18 cellular contexts compared by ENCODE assay signal in the genomic region with DNA sequence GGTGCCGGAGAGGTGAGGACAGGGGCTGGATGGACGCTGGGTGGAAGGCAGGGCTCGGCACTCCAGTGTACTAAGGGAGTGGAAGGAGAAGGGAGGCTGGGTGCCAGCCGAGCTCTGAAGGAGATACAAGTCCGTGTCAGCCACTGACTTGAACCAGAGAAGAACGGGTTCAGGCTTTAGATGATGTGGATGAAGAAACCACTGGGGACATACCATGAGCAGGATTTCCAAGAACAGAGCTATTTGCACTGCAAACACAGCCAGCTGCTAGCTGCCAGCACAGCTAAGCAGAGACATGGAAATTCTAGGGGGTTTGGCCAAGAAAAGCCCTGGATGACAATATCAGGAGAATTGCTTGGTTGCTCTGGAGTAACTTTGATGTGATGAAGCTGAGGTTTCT. TPM values are rescaled to one million over a fixed set of nuclear protein-coding genes. Genes with fewer than 3 reads are reported as not detected.
DNase-seq lines count a peak whose midpoint lies in the region; ATAC-seq and TF ChIP-seq lines count a peak whose summit lies in the region.
"Had no signal": no experiment of that assay in that cellular context is flagged by ENCODE, and none has a peak within 500 bp of the region (broad histone marks: within the 10 kb centered on the region; RNA-seq: fewer than 3 reads in every experiment).

No MANE protein-coding gene starts in this region.

- H3K4me3 ChIP-seq in heart right ventricle: no peak overlapping the region
- H3K4me3 ChIP-seq in Karpas-422 (ENCODE audit: low read length): no peak overlapping the region
- H3K4me3 ChIP-seq: BLaER1, GM23248 had no signal

- no peak overlapping the region for H3K9ac ChIP-seq in Karpas-422 (ENCODE audit: low read length)
- H3K9ac ChIP-seq: BLaER1, GM23248 had no signal

- H3K79me2 ChIP-seq in Karpas-422 (ENCODE audit: low read length): no peaks in the 10 kb centered on the region

- intact Hi-C loops in heart right ventricle (cut with DNase I) (no loop called here), posterior vena cava (cut with DNase I) (no loop called here)

- no peak for TF ChIP-seq CTCF in heart right ventricle (IDR thresholded peaks at IDR 0.05)

- no peak overlapping the region for H3K4me2 ChIP-seq in Karpas-422 (ENCODE audit: low read depth, low read length, poor library complexity, severe bottlenecking)

- H3K4me1 ChIP-seq in heart right ventricle (peaks cover 0 to 47% (median 34%) of the 10 kb centered on the region in 9 donors), Karpas-422 (ENCODE audit: low read length) (peaks cover 8% of the 10 kb centered on the region)

- no peaks in the 10 kb centered on the region for H3K36me3 ChIP-seq in heart right ventricle
- H3K36me3 ChIP-seq in Karpas-422 (ENCODE audit: insufficient read depth, low read length): no peaks in the 10 kb centered on the region
- H3K36me3 ChIP-seq: BLaER1 had no signal

- H3K9me2 ChIP-seq in Karpas-422 (replicated peaks; ENCODE audit: insufficient read depth, low read length): no peaks in the 10 kb centered on the region

- WGBS in heart right ventricle, 2 donors: 41 to 42% methylated on average over 6 of the region's 6 CpGs

- DNase-seq in AG20443 (ENCODE audit: low spot score) (peak; percentile 35), dermis blood vessel endothelial cell (peak; percentile 15), heart right ventricle (peak in 1 of 2 donors; percentile 12), posterior vena cava (ENCODE audit: low spot score) (peak; percentile 81), Karpas-422 (no peak), NCI-H446 (lab: John Stamatoyannopoulos, UW) (no peak), substantia nigra (lab: John Stamatoyannopoulos, UW) (no peak)
- DNase-seq: DMS 273 treated with DMSO at 0.1 percent for 48 hours, GM23248, MV-4-11, NCI-H1417 treated with DMSO at 0.1 percent for 48 hours, NCI-H2081, NCI-H226, NCI-H526 treated with DMSO at 0.1 percent for 48 hours, SHP77 had no signal

- no peak overlapping the region for H2AFZ ChIP-seq in Karpas-422 (ENCODE audit: low read length)
- H2AFZ ChIP-seq: GM23248 had no signal

- H3K27me3 ChIP-seq in heart right ventricle (peaks cover 0 to 4% (median 0%) of the 10 kb centered on the region in 7 donors), Karpas-422 (ENCODE audit: low read length) (no peaks in the 10 kb centered on the region)
- H3K27me3 ChIP-seq: BLaER1 had no signal

- H3K9me3 ChIP-seq in heart right ventricle (no peaks in the 10 kb centered on the region), Karpas-422 (ENCODE audit: low read length) (no peaks in the 10 kb centered on the region)
- H3K9me3 ChIP-seq: BLaER1 had no signal

- no peaks in the 10 kb centered on the region for H4K20me1 ChIP-seq in Karpas-422 (ENCODE audit: insufficient read depth, low read depth, low read length)
- H4K20me1 ChIP-seq: BLaER1 had no signal

- peak in 6 of 8 donors; percentile 20 to 61 (median 40) for ATAC-seq in heart right ventricle

- H3K27ac ChIP-seq in heart right ventricle: peak overlapping the region in 2 of 10 donors; percentile 53 to 58
- no peak overlapping the region for H3K27ac ChIP-seq in Karpas-422 (ENCODE audit: low read length)
- no peak overlapping the region for H3K27ac ChIP-seq in substantia nigra (ENCODE audit: low read depth, low read length, poor library complexity, severe bottlenecking)
- H3K27ac ChIP-seq: BLaER1, GM23248 had no signal

RNA-seq across cellular contexts. Expression of a gene that starts 5.3 kb away (rescaled TPM):
- total RNA-seq in dermis blood vessel endothelial cell: not detected in 2 replicates
- 1 to 10 TPM in 1 of 10 donors, under 1 TPM in 4, not detected in 5; 0.25 to 1.1 (median 0.38) TPM for total RNA-seq in heart right ventricle
- under 1 TPM; 0.03 to 0.80 TPM for polyA plus RNA-seq in heart right ventricle
- total RNA-seq in posterior vena cava: under 1 TPM in 1 of 2 donors, not detected in 1; 0.42 TPM
- not detected in 2 replicates for total RNA-seq in Karpas-422 (2014; rRNA removed; shearing (Covaris generic); ENCODE audit: low replicate concordance)
- total RNA-seq: Daoy, GM23248, HT1080 had no signal
- polyA plus RNA-seq: GM23248 had no signal

RNA-seq across cellular contexts. Expression of a gene that starts 9.9 kb away (rescaled TPM):
- total RNA-seq in dermis blood vessel endothelial cell (0.09 and 0.34 TPM in 2 replicates), heart right ventricle (1 to 10 TPM in 1 of 10 donors, under 1 TPM in 7, not detected in 2; 0.16 to 1.1 (median 0.30) TPM), posterior vena cava (under 1 TPM; 0.29 to 0.32 TPM)
- polyA plus RNA-seq in heart right ventricle: 1 to 10 TPM in 1 of 2 donors, under 1 TPM in 1; 0.06 to 2.4 TPM
- total RNA-seq in Karpas-422 (2014; rRNA removed; shearing (Covaris generic); ENCODE audit: low replicate concordance): not detected in 2 replicates
- total RNA-seq: Daoy, GM23248, HT1080 had no signal
- polyA plus RNA-seq: GM23248 had no signal

RNA-seq across cellular contexts. Expression of a gene that starts 39.9 kb away (rescaled TPM):
- total RNA-seq in dermis blood vessel endothelial cell: not detected in 2 replicates
- total RNA-seq in heart right ventricle: under 1 TPM in 1 of 10 donors, not detected in 9; 0.36 TPM
- polyA plus RNA-seq in heart right ventricle: under 1 TPM in 1 of 2 donors, not detected in 1; 0.51 TPM
- not detected for total RNA-seq in posterior vena cava
- not detected in 2 replicates for total RNA-seq in Karpas-422 (2014; rRNA removed; shearing (Covaris generic); ENCODE audit: low replicate concordance)
- total RNA-seq: Daoy, GM23248, HT1080 had no signal
- polyA plus RNA-seq: GM23248 had no signal

Comparison
In these comparisons a context has a peak if more than half of its experiments do, and no peak if none do; other contexts are left out.
1. DNase-seq: peak in AG20443 (single experiment), dermis blood vessel endothelial cell (single experiment) and posterior vena cava (single experiment); none in Karpas-422 (single experiment), NCI-H446 (0 of 2) and substantia nigra (0 of 49).